In the genomic region with DNA sequence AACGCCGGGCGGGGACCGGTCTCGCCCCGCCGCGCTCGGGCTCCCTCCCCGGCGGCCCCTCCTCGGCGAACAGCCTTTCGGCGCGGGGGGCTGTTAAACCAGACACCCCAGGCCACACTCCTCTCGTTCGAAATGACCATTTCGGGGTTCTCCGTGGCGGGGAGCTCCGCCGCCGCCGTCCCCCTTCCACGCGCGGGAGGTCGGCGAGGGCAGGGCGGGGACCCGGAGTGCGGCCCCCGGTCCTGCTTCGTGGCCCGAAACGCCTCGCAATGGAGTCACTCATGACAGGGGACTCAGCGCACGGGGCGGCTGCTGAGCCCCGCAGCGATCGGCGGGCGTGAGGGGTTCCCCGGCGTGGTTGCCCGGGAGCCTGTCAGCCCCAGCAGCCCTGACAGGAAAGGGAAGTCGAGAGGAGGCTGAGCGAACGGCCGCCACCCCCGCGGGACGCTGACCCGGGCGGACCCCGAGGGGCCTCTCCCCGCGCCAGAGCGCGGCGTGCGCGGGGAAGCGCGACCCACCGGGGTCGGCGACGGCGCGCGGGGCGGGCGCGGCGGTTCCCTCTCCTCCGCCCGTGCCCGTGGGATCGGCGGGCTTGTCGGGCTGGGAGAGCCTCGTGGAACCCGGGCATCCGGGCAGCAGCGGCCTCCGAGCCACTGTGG, we compare ENCODE assay signal across 1 cellular context.
TF ChIP-seq lines count a peak whose summit lies in the region.

No MANE protein-coding gene starts in this region.

TF ChIP-seq in GM12878, 131 proteins besides CTCF, POLR2A, EP300 and RAD21 (continued from another document):
- TF ChIP-seq, protein P1, sequence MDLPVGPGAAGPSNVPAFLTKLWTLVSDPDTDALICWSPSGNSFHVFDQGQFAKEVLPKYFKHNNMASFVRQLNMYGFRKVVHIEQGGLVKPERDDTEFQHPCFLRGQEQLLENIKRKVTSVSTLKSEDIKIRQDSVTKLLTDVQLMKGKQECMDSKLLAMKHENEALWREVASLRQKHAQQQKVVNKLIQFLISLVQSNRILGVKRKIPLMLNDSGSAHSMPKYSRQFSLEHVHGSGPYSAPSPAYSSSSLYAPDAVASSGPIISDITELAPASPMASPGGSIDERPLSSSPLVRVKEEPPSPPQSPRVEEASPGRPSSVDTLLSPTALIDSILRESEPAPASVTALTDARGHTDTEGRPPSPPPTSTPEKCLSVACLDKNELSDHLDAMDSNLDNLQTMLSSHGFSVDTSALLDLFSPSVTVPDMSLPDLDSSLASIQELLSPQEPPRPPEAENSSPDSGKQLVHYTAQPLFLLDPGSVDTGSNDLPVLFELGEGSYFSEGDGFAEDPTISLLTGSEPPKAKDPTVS (IDR thresholded peaks at IDR 0.05; ENCODE audit: low read depth, low read length): no peak
- TF ChIP-seq, protein P2, sequence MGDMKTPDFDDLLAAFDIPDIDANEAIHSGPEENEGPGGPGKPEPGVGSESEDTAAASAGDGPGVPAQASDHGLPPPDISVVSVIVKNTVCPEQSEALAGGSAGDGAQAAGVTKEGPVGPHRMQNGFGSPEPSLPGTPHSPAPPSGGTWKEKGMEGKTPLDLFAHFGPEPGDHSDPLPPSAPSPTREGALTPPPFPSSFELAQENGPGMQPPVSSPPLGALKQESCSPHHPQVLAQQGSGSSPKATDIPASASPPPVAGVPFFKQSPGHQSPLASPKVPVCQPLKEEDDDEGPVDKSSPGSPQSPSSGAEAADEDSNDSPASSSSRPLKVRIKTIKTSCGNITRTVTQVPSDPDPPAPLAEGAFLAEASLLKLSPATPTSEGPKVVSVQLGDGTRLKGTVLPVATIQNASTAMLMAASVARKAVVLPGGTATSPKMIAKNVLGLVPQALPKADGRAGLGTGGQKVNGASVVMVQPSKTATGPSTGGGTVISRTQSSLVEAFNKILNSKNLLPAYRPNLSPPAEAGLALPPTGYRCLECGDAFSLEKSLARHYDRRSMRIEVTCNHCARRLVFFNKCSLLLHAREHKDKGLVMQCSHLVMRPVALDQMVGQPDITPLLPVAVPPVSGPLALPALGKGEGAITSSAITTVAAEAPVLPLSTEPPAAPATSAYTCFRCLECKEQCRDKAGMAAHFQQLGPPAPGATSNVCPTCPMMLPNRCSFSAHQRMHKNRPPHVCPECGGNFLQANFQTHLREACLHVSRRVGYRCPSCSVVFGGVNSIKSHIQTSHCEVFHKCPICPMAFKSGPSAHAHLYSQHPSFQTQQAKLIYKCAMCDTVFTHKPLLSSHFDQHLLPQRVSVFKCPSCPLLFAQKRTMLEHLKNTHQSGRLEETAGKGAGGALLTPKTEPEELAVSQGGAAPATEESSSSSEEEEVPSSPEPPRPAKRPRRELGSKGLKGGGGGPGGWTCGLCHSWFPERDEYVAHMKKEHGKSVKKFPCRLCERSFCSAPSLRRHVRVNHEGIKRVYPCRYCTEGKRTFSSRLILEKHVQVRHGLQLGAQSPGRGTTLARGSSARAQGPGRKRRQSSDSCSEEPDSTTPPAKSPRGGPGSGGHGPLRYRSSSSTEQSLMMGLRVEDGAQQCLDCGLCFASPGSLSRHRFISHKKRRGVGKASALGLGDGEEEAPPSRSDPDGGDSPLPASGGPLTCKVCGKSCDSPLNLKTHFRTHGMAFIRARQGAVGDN (IDR thresholded peaks at IDR 0.05): peak; percentile 77; the same call in 1 of the 2 replicates
- no peak for TF ChIP-seq KAT2A (conservative IDR thresholded peaks at IDR 0.05; ENCODE audit: control insufficient read depth, low read depth, low read length)
- TF ChIP-seq NBN (IDR thresholded peaks at IDR 0.05): 0 out of 2 replicates have a peak, but pooled peaks have one; percentile 36
- no peak for TF ChIP-seq ZSCAN29 (IDR thresholded peaks at IDR 0.05)
- no peak for TF ChIP-seq CHD2 (IDR thresholded peaks at IDR 0.05; ENCODE audit: borderline replicate concordance, low read depth, low read length)
- TF ChIP-seq SPI1 (IDR thresholded peaks at IDR 0.05; ENCODE audit: borderline replicate concordance, insufficient read depth, low read depth, low read length): peak; percentile 31; the same call in 1 of the 2 replicates
- TF ChIP-seq MYC (IDR thresholded peaks at IDR 0.05; ENCODE audit: insufficient read depth, insufficient read length, insufficient replicate concordance, low read length, severe bottlenecking): peak; percentile 36
- TF ChIP-seq, protein P3, sequence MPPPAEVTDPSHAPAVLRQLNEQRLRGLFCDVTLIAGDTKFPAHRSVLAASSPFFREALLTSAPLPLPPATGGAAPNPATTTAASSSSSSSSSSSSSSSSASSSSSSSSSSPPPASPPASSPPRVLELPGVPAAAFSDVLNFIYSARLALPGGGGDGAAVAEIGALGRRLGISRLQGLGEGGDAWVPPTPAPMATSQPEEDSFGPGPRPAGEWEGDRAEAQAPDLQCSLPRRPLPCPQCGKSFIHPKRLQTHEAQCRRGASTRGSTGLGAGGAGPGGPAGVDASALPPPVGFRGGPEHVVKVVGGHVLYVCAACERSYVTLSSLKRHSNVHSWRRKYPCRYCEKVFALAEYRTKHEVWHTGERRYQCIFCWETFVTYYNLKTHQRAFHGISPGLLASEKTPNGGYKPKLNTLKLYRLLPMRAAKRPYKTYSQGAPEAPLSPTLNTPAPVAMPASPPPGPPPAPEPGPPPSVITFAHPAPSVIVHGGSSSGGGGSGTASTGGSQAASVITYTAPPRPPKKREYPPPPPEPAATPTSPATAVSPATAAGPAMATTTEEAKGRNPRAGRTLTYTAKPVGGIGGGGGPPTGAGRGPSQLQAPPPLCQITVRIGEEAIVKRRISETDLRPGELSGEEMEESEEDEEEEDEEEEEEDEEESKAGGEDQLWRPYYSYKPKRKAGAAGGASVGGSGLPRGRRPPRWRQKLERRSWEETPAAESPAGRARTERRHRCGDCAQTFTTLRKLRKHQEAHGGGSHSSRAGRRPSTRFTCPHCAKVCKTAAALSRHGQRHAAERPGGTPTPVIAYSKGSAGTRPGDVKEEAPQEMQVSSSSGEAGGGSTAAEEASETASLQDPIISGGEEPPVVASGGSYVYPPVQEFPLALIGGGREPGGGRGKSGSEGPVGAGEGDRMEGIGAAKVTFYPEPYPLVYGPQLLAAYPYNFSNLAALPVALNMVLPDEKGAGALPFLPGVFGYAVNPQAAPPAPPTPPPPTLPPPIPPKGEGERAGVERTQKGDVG (CRISPR knock-in tag; IDR thresholded peaks at IDR 0.05): 0 out of 2 replicates have a peak, but pooled peaks have one; percentile 25
- no peak for TF ChIP-seq RCOR1 (conservative IDR thresholded peaks at IDR 0.05; ENCODE audit: low read depth, low read length)
- no peak for TF ChIP-seq TCF12 (IDR thresholded peaks at IDR 0.05; ENCODE audit: low read depth, low read length)
- TF ChIP-seq ZNF274 (IDR thresholded peaks at IDR 0.05; ENCODE audit: insufficient read depth, insufficient read length): no peak
- TF ChIP-seq IKZF1 (conservative IDR thresholded peaks at IDR 0.05): no peak
